Comparison of ENCODE assay signal across 8 cellular contexts in the genomic region with DNA sequence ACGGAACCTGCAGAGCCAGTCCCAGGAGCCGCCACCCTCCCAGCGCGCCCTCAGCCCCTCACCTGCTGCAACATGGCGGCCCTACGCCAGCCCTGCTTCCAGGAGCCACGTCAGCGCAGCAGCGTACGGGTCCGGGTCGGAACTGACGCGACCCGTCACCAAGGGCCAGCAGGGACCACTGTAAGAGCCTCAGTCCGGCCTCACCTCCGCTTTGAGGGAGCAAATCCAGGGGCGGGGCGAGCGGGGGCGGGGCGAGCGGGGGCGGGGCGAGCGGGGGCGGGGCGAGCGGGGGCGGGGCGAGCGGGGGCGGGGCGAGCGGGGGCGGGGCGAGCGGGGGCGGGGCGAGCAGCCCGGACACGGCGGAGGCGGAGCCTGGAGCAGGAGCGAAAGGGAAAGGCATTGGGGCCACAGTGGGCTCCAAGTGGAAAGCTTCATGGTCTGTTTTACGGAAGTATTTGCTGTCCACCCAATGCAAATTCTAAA. TPM values are rescaled to one million over a fixed set of nuclear protein-coding genes. Genes with fewer than 3 reads are reported as not detected.
DNase-seq lines count a peak whose midpoint lies in the region; ATAC-seq and TF ChIP-seq lines count a peak whose summit lies in the region.
"Not testable (repeated sequence)": the region's sequence is repeated elsewhere in the genome, so short reads cannot be mapped to it uniquely, and the experiment has no call there.

TSS of gene TVP23C (minus strand) at position 109 of the 483 bp plus-strand sequence. CDS start at position 74, 35 bp downstream.

- POLR2A ChIA-PET in naive thymus-derived CD4-positive, alpha-beta T cell (lab: Charles Lee): not testable (repeated sequence)

- H3K9me3 ChIP-seq in naive thymus-derived CD4-positive, alpha-beta T cell (ENCODE audit: control insufficient read depth in 2 of 3, low read length in 3 of 3): not testable (repeated sequence)

- ATAC-seq in GM21786 (IDR thresholded peaks at IDR 0.05; ENCODE audit: unreplicated experiment): peak; percentile 79
- peak; percentile 89 for ATAC-seq in naive thymus-derived CD4-positive, alpha-beta T cell

- H3K27me3 ChIP-seq in naive thymus-derived CD4-positive, alpha-beta T cell (ENCODE audit: control insufficient read depth in 2 of 2, insufficient read depth in 2 of 2, low read length in 2 of 2): not testable (repeated sequence)

- peak within 1 kb of the TSS; percentile 67 for H3K4me3 ChIP-seq in fibroblast of pulmonary artery (replicated peaks; ENCODE audit: low read depth, low read length)
- H3K4me3 ChIP-seq in naive thymus-derived CD4-positive, alpha-beta T cell (ENCODE audit: low read length): peak within 1 kb of the TSS; percentile 47

- peak within 1 kb of the TSS; percentile 66 for H3K27ac ChIP-seq in naive thymus-derived CD4-positive, alpha-beta T cell (ENCODE audit: low read depth, low read length)

- not testable (repeated sequence) for H3K36me3 Mint-ChIP-seq in IgD-negative memory B cell
- H3K36me3 Mint-ChIP-seq in naive thymus-derived CD4-positive, alpha-beta T cell: peaks cover 0 to 11% (median 0%) of the 10 kb centered on the region in 5 donors

- TF ChIP-seq CTCF in fibroblast of pulmonary artery (IDR thresholded peaks at IDR 0.05; ENCODE audit: low read length, missing control alignments): not testable (repeated sequence)

- not testable (repeated sequence) for H3K4me1 ChIP-seq in naive thymus-derived CD4-positive, alpha-beta T cell (ENCODE audit: control insufficient read depth in 2 of 2, insufficient read depth in 2 of 2, low read length in 2 of 2)

- H3K4me1 Mint-ChIP-seq in IgD-negative memory B cell: not testable (repeated sequence)
- H3K4me1 Mint-ChIP-seq in naive thymus-derived CD4-positive, alpha-beta T cell: peaks cover 2 to 23% (median 13%) of the 10 kb centered on the region in 7 donors

- H3K36me3 ChIP-seq in naive thymus-derived CD4-positive, alpha-beta T cell (ENCODE audit: control insufficient read depth in 2 of 3, insufficient read depth in 3 of 3, low read length in 3 of 3): not testable (repeated sequence)

- DNase-seq in DMS53 (lab: John Stamatoyannopoulos, UW) (peak; percentile 81), SIG-M5 treated with dmso at 0.1 percent for 504 hours (lab: John Stamatoyannopoulos, UW; ENCODE audit: unreplicated experiment) (peak; percentile 66), fibroblast of pulmonary artery (ENCODE audit: low read depth) (peak; percentile 67)
- DNase-seq in activated T-helper 9 cell treated with anti-CD3 and anti-CD28 coated beads, Interleukin-2, amount 50 U/mL, for 16 hours (ENCODE audit: low read depth): peak; percentile 45
- peak; percentile 60 to 77 (median 65) for DNase-seq in naive thymus-derived CD4-positive, alpha-beta T cell
- DNase-seq in stimulated activated CD8-positive, alpha-beta memory T cell treated with anti-CD3 and anti-CD28 coated beads, Interleukin-7, amount 100 ng/mL, for 1 hour (ENCODE audit: low read depth in 2 of 2): peak; percentile 27 to 41

- CTCF ChIA-PET in naive thymus-derived CD4-positive, alpha-beta T cell (lab: Charles Lee): not testable (repeated sequence)

- H3K4me3 Mint-ChIP-seq in IgD-negative memory B cell: peak within 1 kb of the TSS; percentile 81 to 98 (median 94)
- H3K4me3 Mint-ChIP-seq in naive thymus-derived CD4-positive, alpha-beta T cell: peak within 1 kb of the TSS; percentile 84 to 99 (median 92)

- intact Hi-C loops in naive thymus-derived CD4-positive, alpha-beta T cell (cut with micrococcal nuclease): not testable (repeated sequence)

- H3K27ac Mint-ChIP-seq in IgD-negative memory B cell: peak within 1 kb of the TSS; percentile 49 to 86 (median 76)
- peak within 1 kb of the TSS; percentile 71 to 96 (median 84) for H3K27ac Mint-ChIP-seq in naive thymus-derived CD4-positive, alpha-beta T cell

- H3K9me3 Mint-ChIP-seq in IgD-negative memory B cell; naive thymus-derived CD4-positive, alpha-beta T cell: not testable (repeated sequence)

- not testable (repeated sequence) for H3K27me3 Mint-ChIP-seq in IgD-negative memory B cell; naive thymus-derived CD4-positive, alpha-beta T cell

RNA-seq across cellular contexts. Expression of gene TVP23C, which starts in this region (rescaled TPM):
- polyA plus RNA-seq in IgD-negative memory B cell: 2.9 TPM
- total RNA-seq in naive thymus-derived CD4-positive, alpha-beta T cell: 10 to 100 TPM; 12.8 to 25.6 (median 22.8) TPM
- polyA plus RNA-seq in naive thymus-derived CD4-positive, alpha-beta T cell: 1 to 10 TPM; 4.6 to 5.2 TPM

Comparison
In these comparisons a context has a peak if more than half of its experiments do, and no peak if none do; other contexts are left out.
1. Peak in every context shown above with its lines: DNase-seq, ATAC-seq, H3K4me3 ChIP-seq and H3K27ac ChIP-seq.